ENCODE assay signal across 25 cellular contexts in the genomic region with DNA sequence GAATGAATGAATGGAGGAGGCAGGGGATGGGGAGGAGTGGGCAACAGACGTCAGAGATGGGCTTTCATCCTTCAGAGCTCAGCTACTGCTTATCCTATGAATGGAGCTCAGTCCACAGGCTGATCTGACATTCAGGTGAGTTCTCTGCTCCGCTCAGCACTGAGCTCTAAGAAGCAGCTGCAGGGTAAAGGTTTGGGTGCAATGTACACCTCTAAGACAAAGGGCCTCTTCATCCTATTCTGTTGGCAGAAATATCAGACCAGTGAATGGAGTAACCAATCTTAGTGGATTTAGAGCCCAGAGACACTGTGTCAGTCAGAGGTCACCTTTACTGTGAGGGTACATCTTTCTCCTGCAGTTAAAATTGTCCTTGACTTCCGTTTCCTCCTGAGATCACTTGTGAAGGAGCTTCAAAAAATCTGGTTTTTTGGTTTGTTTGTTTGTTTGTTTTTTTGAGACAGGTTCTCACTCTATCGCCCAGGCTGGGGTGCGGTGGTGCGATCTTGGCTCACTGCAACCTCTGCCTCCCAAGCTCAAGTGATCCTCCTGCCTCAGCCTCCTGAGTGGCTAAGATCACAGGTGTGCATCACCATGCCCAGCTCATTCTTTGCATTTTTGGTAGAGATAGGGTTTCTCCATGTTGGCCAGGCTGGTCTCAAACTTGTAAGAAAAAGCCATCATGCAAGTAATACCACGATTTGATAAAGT.
"Had no signal": no experiment of that assay in that cellular context is flagged by ENCODE, and none has a peak within 500 bp of the region (broad histone marks: within the 10 kb centered on the region; RNA-seq: fewer than 3 reads in every experiment).

No MANE protein-coding gene starts in this region.

- H3K27ac ChIP-seq: coronary artery, dorsolateral prefrontal cortex, esophagus muscularis mucosa, foreskin keratinocyte, gastroesophageal sphincter, heart left ventricle, hepatocyte, left lung, lower lobe of right lung had no signal

- H3K27ac Mint-ChIP-seq: immature natural killer cell, mesothelial cell of epicardium, naive B cell had no signal

- H3K36me3 Mint-ChIP-seq: immature natural killer cell, mesothelial cell of epicardium, naive B cell had no signal

- H3K27me3 ChIP-seq: foreskin keratinocyte, hepatocyte had no signal

- H3K4me1 Mint-ChIP-seq: mesothelial cell of epicardium had no signal

- H3K9me3 ChIP-seq: esophagus muscularis mucosa, gastroesophageal sphincter, heart left ventricle, left lung, lower lobe of right lung, mucosa of descending colon had no signal

- H3K4me3 Mint-ChIP-seq: immature natural killer cell, mesothelial cell of epicardium, naive B cell had no signal

- H3K4me3 ChIP-seq: coronary artery, dorsolateral prefrontal cortex, esophagus muscularis mucosa, gastroesophageal sphincter, heart left ventricle, hepatocyte, left lung, lower lobe of right lung, mucosa of descending colon had no signal

- H3K36me3 ChIP-seq: esophagus muscularis mucosa, gastroesophageal sphincter, heart left ventricle, left lung, lower lobe of right lung had no signal

- H3K9me3 Mint-ChIP-seq: mesothelial cell of epicardium had no signal

- H3K4me1 ChIP-seq: esophagus muscularis mucosa, foreskin keratinocyte, gastroesophageal sphincter, heart left ventricle, left lung, lower lobe of right lung had no signal

- H2AFZ ChIP-seq: hepatocyte had no signal

- FAIRE-seq: colon, endothelial cell of umbilical vein, frontal cortex, islet of Langerhans, keratinocyte had no signal

- H3K4me2 ChIP-seq: hepatocyte had no signal

- H3K79me2 ChIP-seq: hepatocyte had no signal

- DNase-seq: dermis blood vessel endothelial cell; dorsolateral prefrontal cortex; effector CD4-positive, alpha-beta T cell; effector memory CD4-positive, alpha-beta T cell; foreskin keratinocyte; heart left ventricle; hypothalamus; immature natural killer cell; left cardiac atrium; left lung; left ventricle myocardium superior; lower lobe of right lung; mesenchymal stem cell; mucosa of descending colon; naive B cell had no signal
